Comparison of ENCODE assay signal across 18 cellular contexts in the genomic region with DNA sequence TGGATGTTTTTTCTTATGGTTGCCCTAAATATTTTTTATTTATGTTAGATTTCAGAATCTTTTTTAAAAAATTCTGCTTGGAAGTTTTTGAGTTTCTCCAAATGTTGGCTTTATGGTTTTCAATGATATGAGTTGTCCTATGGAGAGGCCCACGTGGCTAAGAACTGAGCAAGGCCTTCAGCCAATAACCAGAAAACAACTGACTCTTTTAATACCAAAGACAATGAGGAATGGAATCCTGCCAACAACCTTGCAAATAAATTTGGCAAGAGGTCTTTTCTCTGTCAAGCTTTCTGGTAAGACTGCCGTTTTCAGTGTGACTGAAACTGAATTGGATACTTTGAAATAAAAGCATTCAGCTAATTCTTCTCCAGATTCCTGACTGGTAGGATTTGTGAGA.
A peak's percentile ranks its signal among the peaks of the same experiment; 100 is the strongest.
DNase-seq lines count a peak whose midpoint lies in the region; TF ChIP-seq lines count a peak whose summit lies in the region.
"Had no signal": no experiment of that assay in that cellular context is flagged by ENCODE, and none has a peak within 500 bp of the region (broad histone marks: within the 10 kb centered on the region; RNA-seq: fewer than 3 reads in every experiment).

No MANE protein-coding gene starts in this region.

- TF ChIP-seq POLR2A in breast epithelium (IDR thresholded peaks at IDR 0.05) = no peak

- no peaks in the 10 kb centered on the region for H3K9me3 ChIP-seq in breast epithelium
- H3K9me3 ChIP-seq: BLaER1 treated with 17β-estradiol and CSF1 and Interleukin-3, amounts not matched to agents 10 nM and 100 nM had no signal

- POLR2A ChIA-PET in MCF 10A (lab: Yijun Ruan, JAX) = interaction anchor here (0.6 to 0.7 kb wide), 2 partner anchors 10 to 32 kb away, joined by 3 to 4 read pairs; no protein-coding TSS in a partner anchor

- no peaks in the 10 kb centered on the region for H3K36me3 ChIP-seq in breast epithelium
- H3K36me3 ChIP-seq: BLaER1 treated with 17β-estradiol and CSF1 and Interleukin-3, amounts not matched to agents 10 nM and 100 nM had no signal

- no peak overlapping the region for H3K27ac Mint-ChIP-seq in MCF 10A (ENCODE audit: low read depth, unreplicated experiment)
- H3K27ac Mint-ChIP-seq: CD8-positive, alpha-beta memory T cell had no signal

- intact Hi-C loops in MCF 10A (cut with micrococcal nuclease) = no loop called here
- intact Hi-C loops in breast epithelium (cut with DNase I; ENCODE audit: low total_unique reads) = no loop called here

- H3K4me1 ChIP-seq in breast epithelium = no peaks in the 10 kb centered on the region
- H3K4me1 ChIP-seq: BLaER1 treated with 17β-estradiol and CSF1 and Interleukin-3, amounts not matched to agents 10 nM and 100 nM had no signal

- H3K4me3 ChIP-seq in breast epithelium (no peak overlapping the region), fibroblast of pulmonary artery (replicated peaks; ENCODE audit: low read depth, low read length) (no peak overlapping the region), foreskin fibroblast (ENCODE audit: low read depth in 1 of 2, low read length in 2 of 2) (no peak overlapping the region)
- H3K4me3 ChIP-seq: BLaER1 treated with 17β-estradiol and CSF1 and Interleukin-3, amounts not matched to agents 10 nM and 100 nM; GM12878 had no signal

- no peak overlapping the region for H3K4me3 Mint-ChIP-seq in MCF 10A (ENCODE audit: unreplicated experiment)
- H3K4me3 Mint-ChIP-seq: CD8-positive, alpha-beta memory T cell had no signal

- BruUV-seq in MCF 10A (replicated peaks; lab: Mats Ljungman, UMichigan) = no TSS peak

- CTCF ChIA-PET in MCF 10A (lab: Yijun Ruan, JAX) = interaction anchor here (0.6 to 0.9 kb wide), 2 partner anchors 45 to 216 kb away, joined by 3 read pairs; no protein-coding TSS in a partner anchor

- TF ChIP-seq CTCF in MCF 10A (IDR thresholded peaks at IDR 0.05; ENCODE audit: unreplicated experiment) (no peak), breast epithelium (IDR thresholded peaks at IDR 0.05) (no peak), fibroblast of pulmonary artery (IDR thresholded peaks at IDR 0.05; ENCODE audit: low read length, missing control alignments) (no peak), foreskin fibroblast (IDR thresholded peaks at IDR 0.05; ENCODE audit: low read depth, low read length) (no peak)

- no peaks in the 10 kb centered on the region for H3K27me3 Mint-ChIP-seq in MCF 10A (ENCODE audit: insufficient read depth, unreplicated experiment)
- H3K27me3 Mint-ChIP-seq: CD8-positive, alpha-beta memory T cell had no signal

- H3K9me3 Mint-ChIP-seq in MCF 10A (ENCODE audit: unreplicated experiment) = no peaks in the 10 kb centered on the region

- peaks cover 7% of the 10 kb centered on the region for H3K4me1 Mint-ChIP-seq in MCF 10A (ENCODE audit: insufficient read depth, unreplicated experiment)
- H3K4me1 Mint-ChIP-seq: CD8-positive, alpha-beta memory T cell had no signal

- no peaks in the 10 kb centered on the region for H3K36me3 Mint-ChIP-seq in MCF 10A (ENCODE audit: insufficient read depth, unreplicated experiment)
- H3K36me3 Mint-ChIP-seq: CD8-positive, alpha-beta memory T cell had no signal

- DNase-seq in MCF 10A (ENCODE audit: unreplicated experiment) = peak; percentile 83
- no peak for DNase-seq in breast epithelium (ENCODE audit: low spot score in 2 of 2)
- DNase-seq in fibroblast of pulmonary artery (ENCODE audit: low read depth) = peak; percentile 71
- DNase-seq in midbrain (lab: John Stamatoyannopoulos, UW) = peak; percentile 87
- no peak for DNase-seq in NCI-H2107 (lab: John Stamatoyannopoulos, UW)
- no peak for DNase-seq in foreskin fibroblast
- no peak for DNase-seq in NCI-H2029 treated with DMSO at 0.1 percent for 48 hours (lab: John Stamatoyannopoulos, UW)
- no peak for DNase-seq in T-helper 2 cell
- DNase-seq: 8988T; CD8-positive, alpha-beta memory T cell; DND-41; GDM1; GOT3; NCI-H1436 treated with DMSO at 0.1 percent for 48 hours; NCI-H524 treated with DMSO at 0.1 percent for 48 hours; SHP77 had no signal

- H3K27ac ChIP-seq in breast epithelium = no peak overlapping the region
- H3K27ac ChIP-seq: BLaER1 treated with 17β-estradiol and CSF1 and Interleukin-3, amounts not matched to agents 10 nM and 100 nM had no signal

- no peaks in the 10 kb centered on the region for H3K27me3 ChIP-seq in breast epithelium
- H3K27me3 ChIP-seq: BLaER1 treated with 17β-estradiol and CSF1 and Interleukin-3, amounts not matched to agents 10 nM and 100 nM had no signal

Comparison
In these comparisons a context has a peak if more than half of its experiments do, and no peak if none do; other contexts are left out.
1. DNase-seq: peak in MCF 10A (single experiment), fibroblast of pulmonary artery (single experiment) and midbrain (single experiment); none in breast epithelium (0 of 2), NCI-H2107 (single experiment), foreskin fibroblast (0 of 2), NCI-H2029 treated with DMSO at 0.1 percent for 48 hours (single experiment) and T-helper 2 cell (0 of 5).